Comparison of ENCODE assay signal across 2 cellular contexts in genomic region chr2:45223531-45223930, GRCh38.
TF ChIP-seq lines count a peak whose summit lies in the region.

No MANE protein-coding gene starts in this region.

TF ChIP-seq in GM23338, 12 proteins besides CTCF, POLR2A, EP300 and RAD21:
- TF ChIP-seq REST (IDR thresholded peaks at IDR 0.05; ENCODE audit: unreplicated experiment) (no peak), EZH2phosphoT487 (IDR thresholded peaks at IDR 0.05; ENCODE audit: unreplicated experiment) (no peak), ZNF462 (CRISPR knock-in tag; IDR thresholded peaks at IDR 0.05) (no peak), CREB1 (CRISPR knock-in tag; IDR thresholded peaks at IDR 0.05; ENCODE audit: low read depth) (no peak)

TF ChIP-seq in H1, 55 proteins besides CTCF, POLR2A, EP300 and RAD21 (continued from another document):
- TF ChIP-seq USF2 (IDR thresholded peaks at IDR 0.05; ENCODE audit: low read length), result no peak
- TF ChIP-seq CHD2 (IDR thresholded peaks at IDR 0.05; ENCODE audit: low read length), result no peak
- TF ChIP-seq ATF2 (IDR thresholded peaks at IDR 0.05; ENCODE audit: low read length), result no peak
- no peak for TF ChIP-seq KDM1A (IDR thresholded peaks at IDR 0.05; ENCODE audit: borderline replicate concordance, low read length)
- TF ChIP-seq SIRT6 (IDR thresholded peaks at IDR 0.05; ENCODE audit: low read length), result no peak
- no peak for TF ChIP-seq HDAC6 (IDR thresholded peaks at IDR 0.05; ENCODE audit: low read depth, low read length)
- no peak for TF ChIP-seq ATF3 (IDR thresholded peaks at IDR 0.05; ENCODE audit: insufficient read depth, low read depth, low read length)
